33 cellular contexts compared by ENCODE assay signal in genomic region chr9:108062680-108063079, GRCh38.
DNase-seq lines count a peak whose midpoint lies in the region; ATAC-seq, FAIRE-seq and TF ChIP-seq lines count a peak whose summit lies in the region.
"Had no signal": no experiment of that assay in that cellular context is flagged by ENCODE, and none has a peak within 500 bp of the region (broad histone marks: within the 10 kb centered on the region; RNA-seq: fewer than 3 reads in every experiment).

No MANE protein-coding gene starts in this region.

- H3K9ac ChIP-seq in K562 (ENCODE audit: insufficient read depth in 1 of 2, low read depth in 2 of 2, low read length in 2 of 2), result no peak overlapping the region
- H3K9ac ChIP-seq: BLaER1; BLaER1 treated with 17β-estradiol and CSF1 and Interleukin-3, amounts not matched to agents 10 nM and 100 nM had no signal

- no peak overlapping the region for H3K4me3 ChIP-seq in K562
- H3K4me3 ChIP-seq: A549; BLaER1; BLaER1 treated with 17β-estradiol and CSF1 and Interleukin-3, amounts not matched to agents 10 nM and 100 nM had no signal

- no peak overlapping the region for H3K4me2 ChIP-seq in K562 (ENCODE audit: insufficient read depth, low read length)
- H3K4me2 ChIP-seq: A549; BLaER1; BLaER1 treated with 17β-estradiol and CSF1 and Interleukin-3, amounts not matched to agents 10 nM and 100 nM had no signal

- BruUV-seq in K562 (replicated peaks; lab: Mats Ljungman, UMichigan), result no TSS peak

- DNase-seq in K562 (ENCODE audit: extremely low read depth in 1 of 4, low spot score in 3 of 4), result peak in 3 of 4 experiments; percentile 11 to 38 (median 27)
- DNase-seq in stimulated activated naive B cell treated with anti-CD40 and anti-IgM and Interleukin-4, amounts not matched to agents 10 μg/mL and 1 μg/mL and 100 μg/mL, for 72 hours, result no peak
- no peak for DNase-seq in activated CD4-positive, alpha-beta T cell treated with anti-CD3 and anti-CD28 coated beads, Interleukin-2, amount 10 ng/mL, durations not matched to agents 24 days and 14 days
- DNase-seq: 8988T; ACHN; AML-193; BE2C; C1 segment of cervical spinal cord; Caco-2; Calu3; CD4-positive, alpha-beta memory T cell; CD4-positive, alpha-beta T cell; CD4-positive, CD25-positive, alpha-beta regulatory T cell; CD8-positive, alpha-beta memory T cell; CD8-positive, alpha-beta T cell; COR-L47; DMS 273 treated with DMSO at 0.1 percent for 48 hours; DMS153; DMS53; DMS79; DMS79 treated with DMSO at 0.1 percent for 48 hours; DND-41; EL had no signal

- H3K9me3 ChIP-seq in K562 (replicated peaks; ENCODE audit: control insufficient read depth, insufficient read depth, low read depth, low read length), result no peaks in the 10 kb centered on the region; the same call in 1 of the 2 replicates
- H3K9me3 ChIP-seq: A549, BE2C, BLaER1, Caco-2 had no signal

- peaks cover 5 to 12% of the 10 kb centered on the region in 2 donors for H3K9me3 Mint-ChIP-seq in stimulated activated naive B cell treated with anti-CD40 and anti-IgM and Interleukin-4, amounts not matched to agents 10 μg/mL and 1 μg/mL and 100 μg/mL, for 72 hours
- H3K9me3 Mint-ChIP-seq in activated CD4-positive, alpha-beta T cell treated with anti-CD3 and anti-CD28 coated beads, Interleukin-2, amount 10 ng/mL, durations not matched to agents 24 days and 14 days, result no peaks in the 10 kb centered on the region

- intact Hi-C loops in K562 (cut with micrococcal nuclease), result no loop called here
- intact Hi-C loops in activated CD4-positive, alpha-beta T cell treated with anti-CD3 and anti-CD28 coated beads, Interleukin-2, amount 10 ng/mL, durations not matched to agents 24 days and 14 days (cut with micrococcal nuclease), result no loop called here

- H3K27ac Mint-ChIP-seq in stimulated activated naive B cell treated with anti-CD40 and anti-IgM and Interleukin-4, amounts not matched to agents 10 μg/mL and 1 μg/mL and 100 μg/mL, for 72 hours, result peak overlapping the region; percentile 44
- no peak overlapping the region for H3K27ac Mint-ChIP-seq in activated CD4-positive, alpha-beta T cell treated with anti-CD3 and anti-CD28 coated beads, Interleukin-2, amount 10 ng/mL, durations not matched to agents 24 days and 14 days
- H3K27ac Mint-ChIP-seq: B cell; CD14-positive monocyte; CD4-positive, alpha-beta memory T cell; CD4-positive, alpha-beta T cell; CD4-positive, CD25-positive, alpha-beta regulatory T cell; CD8-positive, alpha-beta T cell had no signal

- no peak for TF ChIP-seq EP300 in K562 (IDR thresholded peaks at IDR 0.05; ENCODE audit: low read length)

- H3K36me3 Mint-ChIP-seq in stimulated activated naive B cell treated with anti-CD40 and anti-IgM and Interleukin-4, amounts not matched to agents 10 μg/mL and 1 μg/mL and 100 μg/mL, for 72 hours, result peaks cover 2 to 4% of the 10 kb centered on the region in 2 donors
- no peaks in the 10 kb centered on the region for H3K36me3 Mint-ChIP-seq in activated CD4-positive, alpha-beta T cell treated with anti-CD3 and anti-CD28 coated beads, Interleukin-2, amount 10 ng/mL, durations not matched to agents 24 days and 14 days (ENCODE audit: low read depth)
- H3K36me3 Mint-ChIP-seq: CD4-positive, alpha-beta memory T cell; CD4-positive, CD25-positive, alpha-beta regulatory T cell; CD8-positive, alpha-beta memory T cell; CD8-positive, alpha-beta T cell had no signal

- no peaks in the 10 kb centered on the region for H4K20me1 ChIP-seq in K562 (replicated peaks; ENCODE audit: control insufficient read depth, insufficient read depth, low read length)
- H4K20me1 ChIP-seq: BLaER1; BLaER1 treated with 17β-estradiol and CSF1 and Interleukin-3, amounts not matched to agents 10 nM and 100 nM had no signal

- H3K9me1 ChIP-seq in K562 (ENCODE audit: control insufficient read depth, insufficient read depth, low read length), result no peaks in the 10 kb centered on the region

- FAIRE-seq in K562 (lab: Jason Lieb, UNC), result no peak
- FAIRE-seq: A204.1, A549, D721Med had no signal

- CTCF ChIA-PET in K562 (lab: Yijun Ruan, JAX; ENCODE audit: low intra/inter-chr PET ratio), result no interaction called here

- TF ChIP-seq POLR2A in K562 (conservative IDR thresholded peaks at IDR 0.05), result no peak

- WGBS in K562 (ENCODE audit: insufficient coverage, low coverage, missing lambda C conversion rate), result 57% methylated on average over 8 of the region's 8 CpGs

- ATAC-seq in K562 (peak; percentile 64), GM18867 (IDR thresholded peaks at IDR 0.05; ENCODE audit: unreplicated experiment) (no peak)
- ATAC-seq in stimulated activated naive B cell treated with anti-CD40 and anti-IgM and Interleukin-4, amounts not matched to agents 10 μg/mL and 1 μg/mL and 100 μg/mL, for 72 hours (replicated peaks), result no peak
- ATAC-seq: A549; CD8-positive, alpha-beta T cell had no signal

- H3K79me2 ChIP-seq in K562 (ENCODE audit: control insufficient read depth, insufficient read depth, low read length), result no peaks in the 10 kb centered on the region

- TF ChIP-seq RAD21 in K562 (CRISPR knock-in tag; conservative IDR thresholded peaks at IDR 0.05 in 1 of 2, IDR thresholded peaks at IDR 0.05 in 1 of 2), result no peak

- H3K4me3 Mint-ChIP-seq in stimulated activated naive B cell treated with anti-CD40 and anti-IgM and Interleukin-4, amounts not matched to agents 10 μg/mL and 1 μg/mL and 100 μg/mL, for 72 hours, result no peak overlapping the region
- H3K4me3 Mint-ChIP-seq in activated CD4-positive, alpha-beta T cell treated with anti-CD3 and anti-CD28 coated beads, Interleukin-2, amount 10 ng/mL, durations not matched to agents 24 days and 14 days, result no peak overlapping the region
- H3K4me3 Mint-ChIP-seq: B cell; CD14-positive monocyte; CD4-positive, alpha-beta memory T cell; CD4-positive, alpha-beta T cell; CD4-positive, CD25-positive, alpha-beta regulatory T cell; CD8-positive, alpha-beta T cell had no signal

- H3K27me3 ChIP-seq in K562 (ENCODE audit: control insufficient read depth in 2 of 2, insufficient read depth in 2 of 2, low read length in 2 of 2), result no peaks in the 10 kb centered on the region
- H3K27me3 ChIP-seq: BE2C; BLaER1; BLaER1 treated with 17β-estradiol and CSF1 and Interleukin-3, amounts not matched to agents 10 nM and 100 nM had no signal

- no peak overlapping the region for H2AFZ ChIP-seq in K562 (ENCODE audit: low read depth, low read length)

- POLR2A ChIA-PET in K562 (lab: Yijun Ruan, JAX), result interaction anchor here (0.9 kb wide), 1 partner anchor 10 kb away, joined by 3 read pairs; no protein-coding TSS in a partner anchor

- in situ Hi-C loops in K562 (cut with MboI), result no loop called here

- H3K27me3 Mint-ChIP-seq in stimulated activated naive B cell treated with anti-CD40 and anti-IgM and Interleukin-4, amounts not matched to agents 10 μg/mL and 1 μg/mL and 100 μg/mL, for 72 hours, result peaks cover 5 to 12% of the 10 kb centered on the region in 2 donors
- H3K27me3 Mint-ChIP-seq in activated CD4-positive, alpha-beta T cell treated with anti-CD3 and anti-CD28 coated beads, Interleukin-2, amount 10 ng/mL, durations not matched to agents 24 days and 14 days, result no peaks in the 10 kb centered on the region
- H3K27me3 Mint-ChIP-seq: CD4-positive, alpha-beta memory T cell; CD4-positive, alpha-beta T cell; CD4-positive, CD25-positive, alpha-beta regulatory T cell; CD8-positive, alpha-beta memory T cell had no signal

- H3K4me1 ChIP-seq in K562 (replicated peaks in 1 of 2; ENCODE audit: control insufficient read depth in 2 of 2, insufficient read depth in 2 of 2, low read length in 2 of 2), result no peaks in the 10 kb centered on the region; a peak in 1 of 5 replicates
- H3K4me1 ChIP-seq: BLaER1 had no signal

- no peak overlapping the region for H3K27ac ChIP-seq in K562 (ENCODE audit: extremely low read depth, low read depth, low read length)
- H3K27ac ChIP-seq: 22Rv1; A549; BLaER1; BLaER1 treated with 17β-estradiol and CSF1 and Interleukin-3, amounts not matched to agents 10 nM and 100 nM; C4-2B had no signal

- no peaks in the 10 kb centered on the region for H3K36me3 ChIP-seq in K562 (ENCODE audit: control insufficient read depth, insufficient read depth, low read length)
- H3K36me3 ChIP-seq: BE2C; BLaER1; BLaER1 treated with 17β-estradiol and CSF1 and Interleukin-3, amounts not matched to agents 10 nM and 100 nM had no signal

- TF ChIP-seq CTCF in K562 (IDR thresholded peaks at IDR 0.05 in 2 of 3, conservative IDR thresholded peaks at IDR 0.05 in 1 of 3; ENCODE audit: insufficient read depth in 2 of 3, low read depth in 1 of 3, low read length in 3 of 3), result no peak

- no peaks in the 10 kb centered on the region for H3K4me1 Mint-ChIP-seq in stimulated activated naive B cell treated with anti-CD40 and anti-IgM and Interleukin-4, amounts not matched to agents 10 μg/mL and 1 μg/mL and 100 μg/mL, for 72 hours
- H3K4me1 Mint-ChIP-seq in activated CD4-positive, alpha-beta T cell treated with anti-CD3 and anti-CD28 coated beads, Interleukin-2, amount 10 ng/mL, durations not matched to agents 24 days and 14 days, result no peaks in the 10 kb centered on the region
- H3K4me1 Mint-ChIP-seq: B cell; CD4-positive, alpha-beta memory T cell; CD4-positive, CD25-positive, alpha-beta regulatory T cell; CD8-positive, alpha-beta memory T cell had no signal

TF ChIP-seq in K562, 482 proteins besides CTCF, POLR2A, EP300 and RAD21:
- TF ChIP-seq NCOR1 (IDR thresholded peaks at IDR 0.05) (0 out of 2 replicates have a peak, but pooled peaks have one; percentile 20), ZNF282 (CRISPR knock-in tag; IDR thresholded peaks at IDR 0.05) (no peak), HMBOX1 (IDR thresholded peaks at IDR 0.05) (peak; percentile 85), TEAD4 (IDR thresholded peaks at IDR 0.05; ENCODE audit: low read length) (0 out of 2 replicates have a peak, but pooled peaks have one; percentile 9), TEAD4 (CRISPR knock-in tag; IDR thresholded peaks at IDR 0.05; ENCODE audit: borderline replicate concordance) (no peak), ARID1B (IDR thresholded peaks at IDR 0.05) (peak; percentile 56), ZNF584 (CRISPR knock-in tag; IDR thresholded peaks at IDR 0.05; ENCODE audit: low read depth) (no peak), CBFA2T2 (conservative IDR thresholded peaks at IDR 0.05) (peak; percentile 20; the same call in 1 of the 2 replicates), CBFA2T3 (IDR thresholded peaks at IDR 0.05) (peak; percentile 59)
TF ChIP-seq in K562: peak in this region for 6.

Comparison
In these comparisons a context has a peak if more than half of its experiments do, and no peak if none do; other contexts are left out.
1. DNase-seq: peak in K562 (3 of 4); none in stimulated activated naive B cell treated with anti-CD40 and anti-IgM and Interleukin-4, amounts not matched to agents 10 μg/mL and 1 μg/mL and 100 μg/mL, for 72 hours (single experiment) and activated CD4-positive, alpha-beta T cell treated with anti-CD3 and anti-CD28 coated beads, Interleukin-2, amount 10 ng/mL, durations not matched to agents 24 days and 14 days (single experiment).